ENCODE assay signal across 1 cellular context in genomic region chr6:30672445-30673253, GRCh38.
TF ChIP-seq lines count a peak whose summit lies in the region.

TSS of gene DHX16 (minus strand) at chr6:30673006. CDS start at chr6:30672841, 165 bp downstream.

TF ChIP-seq in HepG2, 621 proteins besides CTCF, POLR2A, EP300 and RAD21 (continued from another document and continues in another):
- no peak for TF ChIP-seq PRDM4 (CRISPR knock-in tag; IDR thresholded peaks at IDR 0.05; ENCODE audit: borderline replicate concordance)
- TF ChIP-seq YY1 (IDR thresholded peaks at IDR 0.05; ENCODE audit: insufficient read depth, insufficient replicate concordance, low read depth, low read length) = peak; percentile 77
- no peak for TF ChIP-seq NCOA1 (CRISPR knock-in tag; IDR thresholded peaks at IDR 0.05)
- 0 out of 2 replicates have a peak, but pooled peaks have one; percentile 61 for TF ChIP-seq CREBL2 (CRISPR knock-in tag; IDR thresholded peaks at IDR 0.05; ENCODE audit: borderline replicate concordance)
- TF ChIP-seq ZFX (CRISPR knock-in tag; IDR thresholded peaks at IDR 0.05; ENCODE audit: low read depth) = peak; percentile 87
- no peak; the same call in 1 of the 2 replicates for TF ChIP-seq ARNT2 (CRISPR knock-in tag; IDR thresholded peaks at IDR 0.05; ENCODE audit: low read depth)
- TF ChIP-seq HMGA1 (CRISPR knock-in tag; conservative IDR thresholded peaks at IDR 0.05) = no peak
- peak; percentile 80 for TF ChIP-seq BORCS8-MEF2B (CRISPR knock-in tag; IDR thresholded peaks at IDR 0.05)
- no peak for TF ChIP-seq MTA3 (CRISPR knock-in tag; IDR thresholded peaks at IDR 0.05)
- no peak; the same call in 1 of the 2 replicates for TF ChIP-seq ZNF878 (CRISPR knock-in tag; IDR thresholded peaks at IDR 0.05)
- peak; percentile 11; the same call in 1 of the 2 replicates for TF ChIP-seq ZNF652 (CRISPR knock-in tag; IDR thresholded peaks at IDR 0.05; ENCODE audit: borderline replicate concordance, low read depth)
- no peak; the same call in none of the 2 replicates for TF ChIP-seq ZNF451 (CRISPR knock-in tag; IDR thresholded peaks at IDR 0.05)
- no peak for TF ChIP-seq CAMTA2 (CRISPR knock-in tag; IDR thresholded peaks at IDR 0.05; ENCODE audit: borderline replicate concordance)
- no peak; the same call in 1 of the 2 replicates for TF ChIP-seq PBX3 (CRISPR knock-in tag; IDR thresholded peaks at IDR 0.05; ENCODE audit: borderline replicate concordance)
- TF ChIP-seq PRDM10 (CRISPR knock-in tag; IDR thresholded peaks at IDR 0.05; ENCODE audit: low read depth) = peak; percentile 63; the same call in 1 of the 2 replicates
- peak; percentile 99 for TF ChIP-seq KDM5A (IDR thresholded peaks at IDR 0.05; ENCODE audit: borderline replicate concordance, low read length)
- no peak for TF ChIP-seq ZNF761 (CRISPR knock-in tag; conservative IDR thresholded peaks at IDR 0.05)
- TF ChIP-seq GTF2F1 (IDR thresholded peaks at IDR 0.05; ENCODE audit: low read length) = no peak
- TF ChIP-seq SNAPC5 (CRISPR knock-in tag; IDR thresholded peaks at IDR 0.05; ENCODE audit: borderline replicate concordance) = 0 out of 2 replicates have a peak, but pooled peaks have one; percentile 69
- TF ChIP-seq ZFY (CRISPR knock-in tag; IDR thresholded peaks at IDR 0.05) = peak; percentile 88
- 0 out of 2 replicates have a peak, but pooled peaks have one; percentile 19 for TF ChIP-seq CREB1 (IDR thresholded peaks at IDR 0.05)
- peak; percentile 83 for TF ChIP-seq CREB1 (CRISPR knock-in tag; IDR thresholded peaks at IDR 0.05)
- TF ChIP-seq TFAP4 (IDR thresholded peaks at IDR 0.05; ENCODE audit: borderline replicate concordance, low read depth) = no peak
- TF ChIP-seq ZNF639 (CRISPR knock-in tag; conservative IDR thresholded peaks at IDR 0.05) = 0 out of 2 replicates have a peak, but pooled peaks have one; percentile 62
- TF ChIP-seq ONECUT2 (CRISPR knock-in tag; IDR thresholded peaks at IDR 0.05) = 0 out of 2 replicates have a peak, but pooled peaks have one; percentile 26
- TF ChIP-seq IRF2 (CRISPR knock-in tag; IDR thresholded peaks at IDR 0.05) = peak; percentile 94
- TF ChIP-seq KLF9 (CRISPR knock-in tag; IDR thresholded peaks at IDR 0.05; ENCODE audit: low read depth) = peak; percentile 92; the same call in 1 of the 2 replicates
- TF ChIP-seq PRMT3 (CRISPR knock-in tag; IDR thresholded peaks at IDR 0.05; ENCODE audit: borderline replicate concordance, low read depth) = no peak
- peak; percentile 72; the same call in 1 of the 2 replicates for TF ChIP-seq ZC3H13 (CRISPR knock-in tag; IDR thresholded peaks at IDR 0.05)
- TF ChIP-seq HNF1B (CRISPR knock-in tag; IDR thresholded peaks at IDR 0.05) = peak; percentile 85
- peak; percentile 98 for TF ChIP-seq ZNF33A (CRISPR knock-in tag; IDR thresholded peaks at IDR 0.05; ENCODE audit: borderline replicate concordance)
- TF ChIP-seq MYC (CRISPR knock-in tag; IDR thresholded peaks at IDR 0.05; ENCODE audit: borderline replicate concordance) = peak; percentile 62; the same call in 1 of the 2 replicates
- peak; percentile 70 for TF ChIP-seq ADNP (CRISPR knock-in tag; IDR thresholded peaks at IDR 0.05)
- TF ChIP-seq FUBP1 (CRISPR knock-in tag; IDR thresholded peaks at IDR 0.05; ENCODE audit: borderline replicate concordance) = no peak
- no peak for TF ChIP-seq ZNF678 (CRISPR knock-in tag; IDR thresholded peaks at IDR 0.05)
- no peak for TF ChIP-seq FOXM1 (CRISPR knock-in tag; IDR thresholded peaks at IDR 0.05)
- no peak for TF ChIP-seq ZNF264 (CRISPR knock-in tag; IDR thresholded peaks at IDR 0.05)
- TF ChIP-seq TRIM24 (CRISPR knock-in tag; IDR thresholded peaks at IDR 0.05) = no peak
- peak; percentile 38; the same call in 1 of the 2 replicates for TF ChIP-seq MAX (IDR thresholded peaks at IDR 0.05)
- TF ChIP-seq FOXP1 (IDR thresholded peaks at IDR 0.05) = no peak
- peak; percentile 31 for TF ChIP-seq FOXP1 (CRISPR knock-in tag; IDR thresholded peaks at IDR 0.05)
- TF ChIP-seq SMAD9 (CRISPR knock-in tag; IDR thresholded peaks at IDR 0.05) = no peak
- TF ChIP-seq THYN1 (CRISPR knock-in tag; IDR thresholded peaks at IDR 0.05; ENCODE audit: borderline replicate concordance, low read depth) = no peak
- TF ChIP-seq ZNF557 (CRISPR knock-in tag; IDR thresholded peaks at IDR 0.05) = no peak
- TF ChIP-seq U2AF2 (IDR thresholded peaks at IDR 0.05; ENCODE audit: low read depth, low read length) = no peak
- no peak; the same call in 1 of the 2 replicates for TF ChIP-seq ZNF777 (CRISPR knock-in tag; IDR thresholded peaks at IDR 0.05)
- 0 out of 2 replicates have a peak, but pooled peaks have one; percentile 60 for TF ChIP-seq HOXD1 (CRISPR knock-in tag; IDR thresholded peaks at IDR 0.05)
- TF ChIP-seq TBP (CRISPR knock-in tag; IDR thresholded peaks at IDR 0.05) = no peak
- TF ChIP-seq ZNF691 (CRISPR knock-in tag; IDR thresholded peaks at IDR 0.05; ENCODE audit: borderline replicate concordance, low read depth) = no peak
- peak; percentile 95 for TF ChIP-seq ZNF225 (CRISPR knock-in tag; IDR thresholded peaks at IDR 0.05)
- peak; percentile 33; the same call in 1 of the 2 replicates for TF ChIP-seq MAFF (IDR thresholded peaks at IDR 0.05; ENCODE audit: low read depth, low read length)
